Comparison of ENCODE assay signal across 10 cellular contexts in the genomic region with DNA sequence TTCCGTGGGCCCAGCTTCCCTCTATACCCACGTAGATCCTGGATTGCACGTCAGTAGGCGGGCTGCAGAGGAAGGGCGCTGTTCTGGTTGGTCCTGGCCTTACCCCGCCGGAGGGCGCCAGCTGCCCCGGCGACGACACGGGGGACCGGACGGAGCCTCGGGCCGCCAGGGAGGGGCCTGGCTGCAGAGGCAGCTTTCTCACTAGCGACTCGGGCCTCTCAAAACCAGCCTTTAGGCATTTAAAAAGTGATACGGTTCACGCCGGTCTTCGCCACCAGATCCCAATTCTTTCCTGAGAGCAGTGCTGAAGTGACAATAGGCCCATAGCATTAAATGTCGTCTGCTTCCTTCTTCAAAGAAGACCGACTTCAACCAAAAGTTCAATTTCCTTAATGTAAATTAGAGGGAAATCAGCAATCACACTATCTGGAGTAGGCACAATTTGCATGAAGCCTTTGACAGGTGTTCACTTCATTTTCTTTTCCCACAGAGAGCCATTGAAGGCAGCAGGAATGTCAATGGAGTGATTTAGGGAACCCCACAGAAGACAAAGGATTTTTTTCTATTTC. TPM values are rescaled to one million over a fixed set of nuclear protein-coding genes. Genes with fewer than 3 reads are reported as not detected.
DNase-seq lines count a peak whose midpoint lies in the region; FAIRE-seq and TF ChIP-seq lines count a peak whose summit lies in the region.
"Had no signal": no experiment of that assay in that cellular context is flagged by ENCODE, and none has a peak within 500 bp of the region (broad histone marks: within the 10 kb centered on the region; RNA-seq: fewer than 3 reads in every experiment).

No MANE protein-coding gene starts in this region.

- peak; percentile 22 to 44 (median 33) for DNase-seq in CD4-positive, alpha-beta memory T cell
- peak; percentile 83 for DNase-seq in GM20000 (ENCODE audit: low spot score)
- DNase-seq in activated CD4-positive, alpha-beta T cell treated with anti-CD3 and anti-CD28 coated beads, Interleukin-2, amount 50 U/mL, for 48 hours = peak; percentile 56 to 65
- peak; percentile 66 for DNase-seq in endothelial cell of umbilical vein (ENCODE audit: low read depth, low spot score)
- no peak for DNase-seq in suprapubic skin (ENCODE audit: low spot score in 2 of 2)
- no peak for DNase-seq in GF-D8 (lab: John Stamatoyannopoulos, UW)

- BruUV-seq in endothelial cell of umbilical vein (replicated peaks; lab: Mats Ljungman, UMichigan) = no TSS peak

- TF ChIP-seq POLR2A in endothelial cell of umbilical vein (IDR thresholded peaks at IDR 0.05; ENCODE audit: low read depth, low read length) (no peak), suprapubic skin (IDR thresholded peaks at IDR 0.05) (no peak)

- H3K9ac ChIP-seq in HUES48 (ENCODE audit: low read depth, low read length) (no peak overlapping the region), endothelial cell of umbilical vein (replicated peaks; ENCODE audit: extremely low read depth, insufficient read depth, low read length) (no peak overlapping the region), mucosa of rectum (ENCODE audit: low read depth in 1 of 2, low read length in 2 of 2) (peak overlapping the region; percentile 62 to 63)

- peaks cover 1 to 3% of the 10 kb centered on the region in 2 donors for H3K27me3 Mint-ChIP-seq in CD4-positive, alpha-beta memory T cell

- H3K4me1 ChIP-seq in CD4-positive, alpha-beta memory T cell (ENCODE audit: insufficient read depth, low read length) = peaks cover 9% of the 10 kb centered on the region
- H3K4me1 ChIP-seq in HUES48 (ENCODE audit: control insufficient read depth, insufficient read depth, low read length) (peaks cover 12% of the 10 kb centered on the region), endothelial cell of umbilical vein (ENCODE audit: control insufficient read depth, extremely low read depth, insufficient read depth, low read length) (peaks cover 5% of the 10 kb centered on the region), mucosa of rectum (ENCODE audit: control insufficient read depth in 2 of 2, insufficient read depth in 2 of 2, low read length in 2 of 2) (peaks cover 0 to 4% of the 10 kb centered on the region in 2 donors), suprapubic skin (no peaks in the 10 kb centered on the region)

- no peak overlapping the region for H3K27ac ChIP-seq in CD4-positive, alpha-beta memory T cell (ENCODE audit: low read depth, low read length)
- H3K27ac ChIP-seq in HUES48 (ENCODE audit: low read depth, low read length) = peak overlapping the region; percentile 91
- H3K27ac ChIP-seq in endothelial cell of umbilical vein (ENCODE audit: insufficient read depth, low read depth, low read length) = peak overlapping the region; percentile 3
- peak overlapping the region; percentile 57 to 75 for H3K27ac ChIP-seq in mucosa of rectum (ENCODE audit: low read depth in 2 of 2, low read length in 2 of 2)
- no peak overlapping the region for H3K27ac ChIP-seq in suprapubic skin
- H3K27ac ChIP-seq: HL-60, neutrophil had no signal

- TF ChIP-seq CTCF in GM20000 (IDR thresholded peaks at IDR 0.05; ENCODE audit: extremely low read depth, missing control alignments) (peak; percentile 47), endothelial cell of umbilical vein (IDR thresholded peaks at IDR 0.05; ENCODE audit: extremely low read depth in 1 of 2, insufficient read depth in 1 of 2, low read depth in 1 of 2, low read length in 2 of 2) (peak in 1 of 2 donors; percentile 41), suprapubic skin (IDR thresholded peaks at IDR 0.05) (no peak)

- H3K4me3 ChIP-seq in CD4-positive, alpha-beta memory T cell (ENCODE audit: low read length in 2 of 2) = no peak overlapping the region
- H3K4me3 ChIP-seq in HUES48 (ENCODE audit: low read depth, low read length) (peak overlapping the region; percentile 51), endothelial cell of umbilical vein (replicated peaks in 1 of 3; ENCODE audit: insufficient read depth in 1 of 3, low read depth in 1 of 3, low read length in 3 of 3) (peak overlapping the region in 1 of 3 experiments; percentile 7), mucosa of rectum (ENCODE audit: low read length in 2 of 2) (peak overlapping the region; percentile 64 to 76), suprapubic skin (peak overlapping the region; percentile 26)

- dilution Hi-C loops in endothelial cell of umbilical vein (cut with MboI; ENCODE audit: extremely low pct_ligation_motif_present, low sequenced_read_pairs) = no loop called here

- no peaks in the 10 kb centered on the region for H3K36me3 ChIP-seq in CD4-positive, alpha-beta memory T cell (ENCODE audit: insufficient read depth, low read length)
- H3K36me3 ChIP-seq in HUES48 (ENCODE audit: control insufficient read depth, insufficient read depth, low read length) (no peaks in the 10 kb centered on the region), endothelial cell of umbilical vein (ENCODE audit: control insufficient read depth in 2 of 2, extremely low read depth in 1 of 2, insufficient read depth in 2 of 2, low read length in 2 of 2) (no peaks in the 10 kb centered on the region), mucosa of rectum (ENCODE audit: control insufficient read depth in 2 of 2, insufficient read depth in 2 of 2, low read length in 2 of 2) (no peaks in the 10 kb centered on the region), suprapubic skin (no peaks in the 10 kb centered on the region)
- H3K36me3 ChIP-seq: neutrophil had no signal

- no peaks in the 10 kb centered on the region for H3K36me3 Mint-ChIP-seq in CD4-positive, alpha-beta memory T cell

- no peaks in the 10 kb centered on the region for H3K9me3 ChIP-seq in CD4-positive, alpha-beta memory T cell (ENCODE audit: control insufficient read depth in 1 of 2, low read length in 2 of 2)
- H3K9me3 ChIP-seq in HUES48 (ENCODE audit: control insufficient read depth, insufficient read depth, low read length) (peaks cover 5% of the 10 kb centered on the region; the same call in 1 of the 2 replicates), endothelial cell of umbilical vein (replicated peaks; ENCODE audit: control insufficient read depth, insufficient read depth, low read length) (no peaks in the 10 kb centered on the region), mucosa of rectum (ENCODE audit: control insufficient read depth in 2 of 2, low read length in 2 of 2) (no peaks in the 10 kb centered on the region), suprapubic skin (no peaks in the 10 kb centered on the region)
- H3K9me3 ChIP-seq: neutrophil had no signal

- peak overlapping the region; percentile 66 for H3K4me2 ChIP-seq in endothelial cell of umbilical vein (ENCODE audit: insufficient read depth, low read length)

- H3K79me2 ChIP-seq in endothelial cell of umbilical vein (ENCODE audit: control insufficient read depth, insufficient read depth, low read length) = no peaks in the 10 kb centered on the region

- peak; percentile 43 for FAIRE-seq in endothelial cell of umbilical vein (lab: Jason Lieb, UNC)

- no peak for TF ChIP-seq EP300 in suprapubic skin (IDR thresholded peaks at IDR 0.05)

- H3K27me3 ChIP-seq in CD4-positive, alpha-beta memory T cell (ENCODE audit: insufficient read depth, low read length) = no peaks in the 10 kb centered on the region
- H3K27me3 ChIP-seq in HUES48 (ENCODE audit: control insufficient read depth, insufficient read depth, low read length) (no peaks in the 10 kb centered on the region), endothelial cell of umbilical vein (ENCODE audit: control insufficient read depth in 2 of 2, insufficient read depth in 2 of 2, low read length in 2 of 2) (no peaks in the 10 kb centered on the region), mucosa of rectum (ENCODE audit: control insufficient read depth in 2 of 2, insufficient read depth in 2 of 2, low read length in 2 of 2) (no peaks in the 10 kb centered on the region), suprapubic skin (no peaks in the 10 kb centered on the region)

- POLR2A ChIA-PET in CD4-positive, alpha-beta memory T cell (lab: Charles Lee; ENCODE audit: partially characterized antibody) = interaction anchor here (1.2 kb wide), 2 partner anchors 17 to 22 kb away, joined by 5 read pairs; partner anchors contain the start of gene UBE2D2
- POLR2A ChIA-PET in endothelial cell of umbilical vein (lab: Charles Lee) = interaction anchor here (1.6 kb wide), 1 partner anchor 18 kb away, joined by 5 read pairs; the partner anchor contains the start of gene UBE2D2

- WGBS in suprapubic skin = 21% methylated on average over 24 of the region's 24 CpGs

- no peaks in the 10 kb centered on the region for H4K20me1 ChIP-seq in endothelial cell of umbilical vein (replicated peaks; ENCODE audit: control insufficient read depth, extremely low read depth, insufficient read depth, low read length)

- peak overlapping the region in 1 of 7 donors; percentile 70 for H3K27ac Mint-ChIP-seq in CD4-positive, alpha-beta memory T cell

- peaks cover 0 to 7% (median 1%) of the 10 kb centered on the region in 4 donors for H3K4me1 Mint-ChIP-seq in CD4-positive, alpha-beta memory T cell

- H2AFZ ChIP-seq in endothelial cell of umbilical vein (ENCODE audit: low read depth, low read length) = peak overlapping the region; percentile 99

- H3K9me3 Mint-ChIP-seq in CD4-positive, alpha-beta memory T cell = no peaks in the 10 kb centered on the region

- intact Hi-C loops in CD4-positive, alpha-beta memory T cell (cut with micrococcal nuclease) = loop anchor here (1.0 to 2.0 kb wide), 2 partner anchors 17 to 32 kb away; partner anchors contain the start of gene UBE2D2
- intact Hi-C loops in endothelial cell of umbilical vein (cut with micrococcal nuclease) = no loop called here

- peak overlapping the region; percentile 7 to 63 (median 33) for H3K4me3 Mint-ChIP-seq in CD4-positive, alpha-beta memory T cell

- H3K9me1 ChIP-seq in endothelial cell of umbilical vein (replicated peaks; ENCODE audit: control insufficient read depth, extremely low read depth, insufficient read depth, low read length) = no peaks in the 10 kb centered on the region

- CTCF ChIA-PET in CD4-positive, alpha-beta memory T cell (lab: Charles Lee; ENCODE audit: partially characterized antibody) = interaction anchor here (0.8 to 1.8 kb wide), 9 partner anchors 12 to 823 kb away, joined by 3 to 6 read pairs (median 3); partner anchors contain the start of gene UBE2D2
- CTCF ChIA-PET in endothelial cell of umbilical vein (lab: Charles Lee) = interaction anchor here (0.6 to 1.2 kb wide), 3 partner anchors 13 to 55 kb away, joined by 3 to 4 read pairs (median 3); no protein-coding TSS in a partner anchor

RNA-seq across cellular contexts. Expression of gene UBE2D2, which starts 17.6 kb away (rescaled TPM):
- total RNA-seq in CD4-positive, alpha-beta memory T cell = 100 to 1,000 TPM; 160 to 169 TPM
- 100 to 1,000 TPM; 341 to 411 TPM for polyA plus RNA-seq in CD4-positive, alpha-beta memory T cell
- total RNA-seq in endothelial cell of umbilical vein (156 and 172 TPM in 2 replicates), suprapubic skin (10 to 100 TPM; 56.6 to 70.2 (median 58.0) TPM)
- 45.0 and 50.6 TPM in 2 replicates for polyA plus RNA-seq in endothelial cell of umbilical vein
- 48.2 and 52.7 TPM in 2 replicates for polyA plus RNA-seq in endothelial cell of umbilical vein (2011; cell fraction: cytosol; rRNA removed)
- 26.6 and 30.5 TPM in 2 replicates for polyA plus RNA-seq in endothelial cell of umbilical vein (2011; cell fraction: nucleus; rRNA removed)
- polyA plus RNA-seq in endothelial cell of umbilical vein (2012) = 153 and 176 TPM in 2 replicates
- polyA minus RNA-seq in endothelial cell of umbilical vein = 36.8 and 41.5 TPM in 2 replicates
- 39.3 TPM for polyA minus RNA-seq in endothelial cell of umbilical vein (2011; cell fraction: cytosol; rRNA and poly(A)+ RNA removed)
- polyA minus RNA-seq in endothelial cell of umbilical vein (2011; cell fraction: nucleus; rRNA and poly(A)+ RNA removed) = 22.9 and 23.8 TPM in 2 replicates

Comparison
In these comparisons a context has a peak if more than half of its experiments do, and no peak if none do; other contexts are left out.
1. DNase-seq: peak in CD4-positive, alpha-beta memory T cell (5 of 5), GM20000 (single experiment), activated CD4-positive, alpha-beta T cell treated with anti-CD3 and anti-CD28 coated beads, Interleukin-2, amount 50 U/mL, for 48 hours (2 of 2) and endothelial cell of umbilical vein (single experiment); none in suprapubic skin (0 of 2) and GF-D8 (single experiment).
2. H3K27ac ChIP-seq: peak in HUES48 (single experiment), endothelial cell of umbilical vein (single experiment) and mucosa of rectum (2 of 2); none in CD4-positive, alpha-beta memory T cell (single experiment) and suprapubic skin (single experiment).
3. H3K4me3 ChIP-seq: peak in HUES48 (single experiment), mucosa of rectum (2 of 2) and suprapubic skin (single experiment); none in CD4-positive, alpha-beta memory T cell (0 of 2).
4. H3K9ac ChIP-seq: peak in mucosa of rectum (2 of 2); none in HUES48 (single experiment) and endothelial cell of umbilical vein (single experiment).